Comparison of ENCODE assay signal across 7 cellular contexts in genomic region chr11:110710520-110711381, GRCh38. TPM values are rescaled to one million over a fixed set of nuclear protein-coding genes. Genes with fewer than 3 reads are reported as not detected.
DNase-seq lines count a peak whose midpoint lies in the region; ATAC-seq, FAIRE-seq and TF ChIP-seq lines count a peak whose summit lies in the region.

No MANE protein-coding gene starts in this region.

- H3K27ac ChIP-seq in endothelial cell of umbilical vein (ENCODE audit: insufficient read depth, low read depth, low read length): no peak overlapping the region
- no peak overlapping the region for H3K27ac ChIP-seq in upper lobe of right lung

- H3K9ac ChIP-seq in NT2/D1 (ENCODE audit: insufficient read length, low read depth) (peak overlapping the region; percentile 42), endothelial cell of umbilical vein (replicated peaks; ENCODE audit: extremely low read depth, insufficient read depth, low read length) (no peak overlapping the region)

- H2AFZ ChIP-seq in endothelial cell of umbilical vein (ENCODE audit: low read depth, low read length): peak overlapping the region; percentile 94

- H3K27me3 ChIP-seq in NT2/D1 (ENCODE audit: insufficient read depth, insufficient read length) (peaks cover 60% of the 10 kb centered on the region), endothelial cell of umbilical vein (ENCODE audit: control insufficient read depth in 2 of 2, insufficient read depth in 2 of 2, low read length in 2 of 2) (no peaks in the 10 kb centered on the region), upper lobe of right lung (no peaks in the 10 kb centered on the region)

- BruUV-seq in endothelial cell of umbilical vein (replicated peaks; lab: Mats Ljungman, UMichigan): no TSS peak

- H3K9me1 ChIP-seq in endothelial cell of umbilical vein (replicated peaks; ENCODE audit: control insufficient read depth, extremely low read depth, insufficient read depth, low read length): no peaks in the 10 kb centered on the region

- ATAC-seq in mucosa of descending colon (no peak), upper lobe of right lung (peak; percentile 9), GM21447 (IDR thresholded peaks at IDR 0.05; ENCODE audit: unreplicated experiment) (no peak), GM18511 (IDR thresholded peaks at IDR 0.05; ENCODE audit: unreplicated experiment) (no peak)

- H3K9me3 ChIP-seq in NT2/D1 (ENCODE audit: insufficient read depth, low read length): no peaks in the 10 kb centered on the region
- no peaks in the 10 kb centered on the region for H3K9me3 ChIP-seq in endothelial cell of umbilical vein (replicated peaks; ENCODE audit: control insufficient read depth, insufficient read depth, low read length)
- no peaks in the 10 kb centered on the region for H3K9me3 ChIP-seq in mucosa of descending colon
- no peaks in the 10 kb centered on the region for H3K9me3 ChIP-seq in upper lobe of right lung

- POLR2A ChIA-PET in endothelial cell of umbilical vein (lab: Charles Lee): no interaction called here

- dilution Hi-C loops in endothelial cell of umbilical vein (cut with MboI; ENCODE audit: extremely low pct_ligation_motif_present, low sequenced_read_pairs): no loop called here

- intact Hi-C loops in endothelial cell of umbilical vein (cut with micrococcal nuclease) (loop anchor here (5.0 to 10.0 kb wide), 7 partner anchors 67 to 1823 kb away; no protein-coding TSS in a partner anchor), mucosa of descending colon (cut with DNase I, micrococcal nuclease) (no loop called here), upper lobe of right lung (cut with DNase I) (no loop called here)

- no peaks in the 10 kb centered on the region for H3K79me2 ChIP-seq in endothelial cell of umbilical vein (ENCODE audit: control insufficient read depth, insufficient read depth, low read length)

- TF ChIP-seq POLR2A in endothelial cell of umbilical vein (IDR thresholded peaks at IDR 0.05; ENCODE audit: low read depth, low read length): no peak

- H3K4me3 ChIP-seq in NT2/D1 (ENCODE audit: insufficient read length, low read depth) (peak overlapping the region; percentile 46), endothelial cell of umbilical vein (replicated peaks in 1 of 3; ENCODE audit: insufficient read depth in 1 of 3, low read depth in 1 of 3, low read length in 3 of 3) (peak overlapping the region; percentile 26 to 55 (median 41)), mucosa of descending colon (no peak overlapping the region), upper lobe of right lung (peak overlapping the region; percentile 77)

- H3K36me3 ChIP-seq in NT2/D1 (ENCODE audit: insufficient read depth, insufficient read length, low read length): no peaks in the 10 kb centered on the region
- H3K36me3 ChIP-seq in endothelial cell of umbilical vein (ENCODE audit: control insufficient read depth in 2 of 2, extremely low read depth in 1 of 2, insufficient read depth in 2 of 2, low read length in 2 of 2): no peaks in the 10 kb centered on the region
- no peaks in the 10 kb centered on the region for H3K36me3 ChIP-seq in mucosa of descending colon (ENCODE audit: low read depth)
- no peaks in the 10 kb centered on the region for H3K36me3 ChIP-seq in upper lobe of right lung

- H3K4me1 ChIP-seq in NT2/D1 (ENCODE audit: insufficient read depth, insufficient read length) (no peaks in the 10 kb centered on the region), endothelial cell of umbilical vein (ENCODE audit: control insufficient read depth, extremely low read depth, insufficient read depth, low read length) (peaks cover 21% of the 10 kb centered on the region), mucosa of descending colon (ENCODE audit: low read depth) (peaks cover 4% of the 10 kb centered on the region), upper lobe of right lung (no peaks in the 10 kb centered on the region)

- DNase-seq in GM19238 (ENCODE audit: insufficient read length, low spot score) (peak; percentile 2), NT2/D1 (ENCODE audit: low read depth, low spot score) (no peak), endothelial cell of umbilical vein (ENCODE audit: low read depth, low spot score) (peak; percentile 29), mucosa of descending colon (peak; percentile 35 to 49 (median 46)), upper lobe of right lung (peak; percentile 76)

- no peaks in the 10 kb centered on the region for H4K20me1 ChIP-seq in endothelial cell of umbilical vein (replicated peaks; ENCODE audit: control insufficient read depth, extremely low read depth, insufficient read depth, low read length)

- no peak for FAIRE-seq in endothelial cell of umbilical vein (lab: Jason Lieb, UNC)

- no peak for TF ChIP-seq CTCF in endothelial cell of umbilical vein (IDR thresholded peaks at IDR 0.05; ENCODE audit: extremely low read depth in 1 of 2, insufficient read depth in 1 of 2, low read depth in 1 of 2, low read length in 2 of 2)
- no peak for TF ChIP-seq CTCF in mucosa of descending colon (IDR thresholded peaks at IDR 0.05)
- no peak for TF ChIP-seq CTCF in upper lobe of right lung (IDR thresholded peaks at IDR 0.05)

- peak overlapping the region; percentile 72 for H3K4me2 ChIP-seq in endothelial cell of umbilical vein (ENCODE audit: insufficient read depth, low read length)

- CTCF ChIA-PET in endothelial cell of umbilical vein (lab: Charles Lee): no interaction called here

TF ChIP-seq in endothelial cell of umbilical vein, 7 proteins besides CTCF, POLR2A, EP300 and RAD21:
- no peak for TF ChIP-seq FOS (IDR thresholded peaks at IDR 0.05; ENCODE audit: borderline replicate concordance, insufficient read depth, low read length)
- no peak for TF ChIP-seq MAX (IDR thresholded peaks at IDR 0.05; ENCODE audit: insufficient read depth, insufficient read length)
- no peak for TF ChIP-seq MYC (IDR thresholded peaks at IDR 0.05; ENCODE audit: low read depth, low read length)
- TF ChIP-seq JUN (IDR thresholded peaks at IDR 0.05; ENCODE audit: borderline replicate concordance, insufficient read depth, insufficient read length, low read depth): no peak
- no peak for TF ChIP-seq EZH2 (IDR thresholded peaks at IDR 0.05; ENCODE audit: borderline replicate concordance, low read depth, low read length, severe bottlenecking)
- no peak for TF ChIP-seq GATA2 (IDR thresholded peaks at IDR 0.05; ENCODE audit: insufficient read depth, insufficient read length, low read depth, low read length)
- TF ChIP-seq POLR2AphosphoS5 (IDR thresholded peaks at IDR 0.05; ENCODE audit: insufficient read depth, low read depth, low read length): no peak

RNA-seq across cellular contexts. Expression of gene ARHGAP20, which starts 1.5 kb away (rescaled TPM):
- total RNA-seq in endothelial cell of umbilical vein (1.1 and 1.4 TPM in 2 replicates), mucosa of descending colon (1 to 10 TPM; 1.6 to 3.9 (median 2.8) TPM), upper lobe of right lung (6.6 TPM)
- polyA plus RNA-seq in endothelial cell of umbilical vein: 0.38 and 0.51 TPM in 2 replicates
- 0.37 and 0.41 TPM in 2 replicates for polyA plus RNA-seq in endothelial cell of umbilical vein (2011; cell fraction: cytosol; rRNA removed)
- polyA plus RNA-seq in endothelial cell of umbilical vein (2011; cell fraction: nucleus; rRNA removed): 1.8 and 1.9 TPM in 2 replicates
- 0.71 and 1.1 TPM in 2 replicates for polyA plus RNA-seq in endothelial cell of umbilical vein (2012)
- 1.6 and 1.8 TPM in 2 replicates for polyA minus RNA-seq in endothelial cell of umbilical vein
- polyA minus RNA-seq in endothelial cell of umbilical vein (2011; cell fraction: cytosol; rRNA and poly(A)+ RNA removed): not detected
- polyA minus RNA-seq in endothelial cell of umbilical vein (2011; cell fraction: nucleus; rRNA and poly(A)+ RNA removed): 2.5 and 3.4 TPM in 2 replicates
